ENCODE assay signal across 12 cellular contexts in genomic region chr3:124859025-124859424, GRCh38. TPM values are rescaled to one million over a fixed set of nuclear protein-coding genes. Genes with fewer than 3 reads are reported as not detected.
DNase-seq lines count a peak whose midpoint lies in the region; ATAC-seq, FAIRE-seq and TF ChIP-seq lines count a peak whose summit lies in the region.
"Had no signal": no experiment of that assay in that cellular context is flagged by ENCODE, and none has a peak within 500 bp of the region (broad histone marks: within the 10 kb centered on the region; RNA-seq: fewer than 3 reads in every experiment).

No MANE protein-coding gene starts in this region.

- H3K4me2 ChIP-seq in HCT116 (ENCODE audit: low read length): peak overlapping the region; percentile 9; the same call in 1 of the 2 replicates
- H3K4me2 ChIP-seq: KMS-11 had no signal

- TF ChIP-seq CTCF in HCT116 (IDR thresholded peaks at IDR 0.05 in 2 of 3, conservative IDR thresholded peaks at IDR 0.05 in 1 of 3; ENCODE audit: borderline replicate concordance in 1 of 3, insufficient read depth in 1 of 3, low read depth in 2 of 3, low read length in 2 of 3) (no peak), bronchial epithelial cell (IDR thresholded peaks at IDR 0.05; ENCODE audit: insufficient read depth, low read length, severe bottlenecking) (no peak), kidney epithelial cell (IDR thresholded peaks at IDR 0.05; ENCODE audit: insufficient read depth, low read length, poor library complexity, severe bottlenecking) (no peak), suprapubic skin (IDR thresholded peaks at IDR 0.05) (no peak)

- no peak for ATAC-seq in HCT116
- no peak for ATAC-seq in HG03135 (IDR thresholded peaks at IDR 0.05; ENCODE audit: unreplicated experiment)

- no peak overlapping the region for H3K4me3 ChIP-seq in HCT116 (replicated peaks in 1 of 2; ENCODE audit: low read depth in 1 of 2, low read length in 2 of 2)
- H3K4me3 ChIP-seq in bronchial epithelial cell (ENCODE audit: low read depth, low read length): no peak overlapping the region
- H3K4me3 ChIP-seq in kidney epithelial cell (ENCODE audit: low read depth, low read length): no peak overlapping the region
- H3K4me3 ChIP-seq in suprapubic skin: no peak overlapping the region

- in situ Hi-C loops in G401 (cut with HindIII; ENCODE audit: low sequenced_read_pairs): no loop called here

- H3K79me2 ChIP-seq in HCT116 (ENCODE audit: insufficient read depth, low read length): no peaks in the 10 kb centered on the region; the same call in 1 of the 2 replicates

- 0 out of 4 replicates have a peak, but pooled peaks cover 0 to 3% of the 10 kb centered on the region in 2 experiments for H3K36me3 ChIP-seq in HCT116 (ENCODE audit: control insufficient read depth in 1 of 2, insufficient read depth in 2 of 2, low read length in 2 of 2)
- H3K36me3 ChIP-seq in bronchial epithelial cell (ENCODE audit: control insufficient read depth, insufficient read depth, low read length): peaks cover 4% of the 10 kb centered on the region
- no peaks in the 10 kb centered on the region for H3K36me3 ChIP-seq in kidney epithelial cell (ENCODE audit: control insufficient read depth, insufficient read depth, low read length)
- H3K36me3 ChIP-seq in suprapubic skin: peaks cover 10% of the 10 kb centered on the region

- H3K9ac ChIP-seq in HCT116 (ENCODE audit: low read length): no peak overlapping the region
- H3K9ac ChIP-seq: KMS-11 had no signal

- H3K4me1 ChIP-seq in HCT116 (ENCODE audit: control insufficient read depth in 1 of 2, insufficient read depth in 2 of 2, low read length in 2 of 2): peaks cover 16 to 42% of the 10 kb centered on the region in 2 experiments
- H3K4me1 ChIP-seq in suprapubic skin: peaks cover 24% of the 10 kb centered on the region

- no peak for TF ChIP-seq RAD21 in HCT116 (IDR thresholded peaks at IDR 0.05; ENCODE audit: low read depth)

- TF ChIP-seq POLR2A in HCT116 (IDR thresholded peaks at IDR 0.05; ENCODE audit: borderline replicate concordance, extremely low read depth, insufficient read depth, insufficient read length) (no peak), suprapubic skin (IDR thresholded peaks at IDR 0.05) (no peak)

- no peaks in the 10 kb centered on the region for H4K20me1 ChIP-seq in HCT116 (ENCODE audit: insufficient read depth)

- H2AFZ ChIP-seq in HCT116 (ENCODE audit: low read depth, low read length, poor library complexity, severe bottlenecking): no peak overlapping the region

- RAD21 ChIA-PET in HCT116 (lab: Charles Lee; ENCODE audit: low non-redundant PET in 1 of 2, low total read pairs in 2 of 2, uncharacterized antibody in 2 of 2, unreplicated experiment in 2 of 2): no interaction called here

- CTCF ChIA-PET in HCT116 (lab: Charles Lee): no interaction called here

- H3K27ac ChIP-seq in HCT116 (ENCODE audit: low read depth, low read length) (no peak overlapping the region), suprapubic skin (peak overlapping the region; percentile 28)
- H3K27ac ChIP-seq: KMS-11 had no signal

- no peak for TF ChIP-seq EP300 in suprapubic skin (IDR thresholded peaks at IDR 0.05)

- H3K9me3 ChIP-seq in HCT116 (ENCODE audit: control insufficient read depth in 1 of 2, insufficient read depth in 1 of 2, low read depth in 1 of 2, low read length in 2 of 2) (no peaks in the 10 kb centered on the region), suprapubic skin (no peaks in the 10 kb centered on the region)

- no peak for FAIRE-seq in bronchial epithelial cell (lab: Jason Lieb, UNC)

- POLR2A ChIA-PET in HCT116 (lab: Charles Lee): no interaction called here

- intact Hi-C loops in HCT116 (cut with micrococcal nuclease): no loop called here

- BruUV-seq in HCT116 (replicated peaks; lab: Mats Ljungman, UMichigan): no TSS peak

- no peaks in the 10 kb centered on the region for H3K9me2 ChIP-seq in HCT116 (ENCODE audit: insufficient read depth)

- DNase-seq in HCT116 (ENCODE audit: low read depth, low spot score): no peak
- DNase-seq in bronchial epithelial cell (ENCODE audit: low read depth): peak; percentile 43
- DNase-seq in kidney epithelial cell (ENCODE audit: low read depth): peak; percentile 82
- no peak for DNase-seq in suprapubic skin (ENCODE audit: low spot score in 2 of 2)
- DNase-seq in NCI-H69 (lab: John Stamatoyannopoulos, UW): no peak
- no peak for DNase-seq in G401 (ENCODE audit: low spot score)
- no peak for DNase-seq in NCI-H1092 (lab: John Stamatoyannopoulos, UW)
- DNase-seq: activated T-cell treated with anti-CD3 and anti-CD28 coated beads, Interleukin-2, amount 50 U/mL, for 48 hours; effector CD4-positive, alpha-beta T cell; NCI-H774 had no signal

- H3K27me3 ChIP-seq in HCT116 (ENCODE audit: insufficient read depth, low read length): no peaks in the 10 kb centered on the region
- H3K27me3 ChIP-seq in bronchial epithelial cell (ENCODE audit: control insufficient read depth, insufficient read depth, low read length): no peaks in the 10 kb centered on the region
- no peaks in the 10 kb centered on the region for H3K27me3 ChIP-seq in kidney epithelial cell (ENCODE audit: control insufficient read depth, insufficient read depth, low read length)
- H3K27me3 ChIP-seq in suprapubic skin: no peaks in the 10 kb centered on the region

- 83% methylated on average over 7 of the region's 7 CpGs for WGBS in suprapubic skin

TF ChIP-seq in HCT116, 20 proteins besides CTCF, POLR2A, EP300 and RAD21 (continues in another document):
- no peak for TF ChIP-seq TCF7L2 (IDR thresholded peaks at IDR 0.05; ENCODE audit: borderline replicate concordance, extremely low read depth, insufficient read depth, insufficient read length)
- TF ChIP-seq, protein P1, sequence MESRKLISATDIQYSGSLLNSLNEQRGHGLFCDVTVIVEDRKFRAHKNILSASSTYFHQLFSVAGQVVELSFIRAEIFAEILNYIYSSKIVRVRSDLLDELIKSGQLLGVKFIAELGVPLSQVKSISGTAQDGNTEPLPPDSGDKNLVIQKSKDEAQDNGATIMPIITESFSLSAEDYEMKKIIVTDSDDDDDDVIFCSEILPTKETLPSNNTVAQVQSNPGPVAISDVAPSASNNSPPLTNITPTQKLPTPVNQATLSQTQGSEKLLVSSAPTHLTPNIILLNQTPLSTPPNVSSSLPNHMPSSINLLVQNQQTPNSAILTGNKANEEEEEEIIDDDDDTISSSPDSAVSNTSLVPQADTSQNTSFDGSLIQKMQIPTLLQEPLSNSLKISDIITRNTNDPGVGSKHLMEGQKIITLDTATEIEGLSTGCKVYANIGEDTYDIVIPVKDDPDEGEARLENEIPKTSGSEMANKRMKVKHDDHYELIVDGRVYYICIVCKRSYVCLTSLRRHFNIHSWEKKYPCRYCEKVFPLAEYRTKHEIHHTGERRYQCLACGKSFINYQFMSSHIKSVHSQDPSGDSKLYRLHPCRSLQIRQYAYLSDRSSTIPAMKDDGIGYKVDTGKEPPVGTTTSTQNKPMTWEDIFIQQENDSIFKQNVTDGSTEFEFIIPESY (IDR thresholded peaks at IDR 0.05; ENCODE audit: extremely low read depth, insufficient replicate concordance, low read length): no peak
- no peak for TF ChIP-seq SP1 (IDR thresholded peaks at IDR 0.05; ENCODE audit: low read depth)
- TF ChIP-seq CEBPB (IDR thresholded peaks at IDR 0.05; ENCODE audit: low read depth): no peak
- TF ChIP-seq CBX3 (IDR thresholded peaks at IDR 0.05; ENCODE audit: low read depth): no peak
- no peak for TF ChIP-seq REST (IDR thresholded peaks at IDR 0.05; ENCODE audit: low read depth)
- no peak for TF ChIP-seq EGR1 (IDR thresholded peaks at IDR 0.05; ENCODE audit: low read depth)
- no peak for TF ChIP-seq POLR2AphosphoS5 (IDR thresholded peaks at IDR 0.05; ENCODE audit: low read depth, low read length)
- TF ChIP-seq ZFX (IDR thresholded peaks at IDR 0.05): no peak
- TF ChIP-seq, protein P2, sequence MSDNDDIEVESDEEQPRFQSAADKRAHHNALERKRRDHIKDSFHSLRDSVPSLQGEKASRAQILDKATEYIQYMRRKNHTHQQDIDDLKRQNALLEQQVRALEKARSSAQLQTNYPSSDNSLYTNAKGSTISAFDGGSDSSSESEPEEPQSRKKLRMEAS (IDR thresholded peaks at IDR 0.05): no peak
- no peak for TF ChIP-seq EZH2phosphoT487 (IDR thresholded peaks at IDR 0.05; ENCODE audit: borderline replicate concordance)
- no peak for TF ChIP-seq ZNF274 (IDR thresholded peaks at IDR 0.05; ENCODE audit: low read depth, low read length)
- no peak for TF ChIP-seq JUND (IDR thresholded peaks at IDR 0.05)
- no peak for TF ChIP-seq SIN3A (IDR thresholded peaks at IDR 0.05; ENCODE audit: low read depth)
- TF ChIP-seq SRF (IDR thresholded peaks at IDR 0.05; ENCODE audit: low read depth): no peak

RNA-seq across cellular contexts. Expression of gene ITGB5, which starts 28.1 kb away (rescaled TPM):
- 77.8 TPM for total RNA-seq in HCT116 (2021; ENCODE audit: unreplicated experiment)
- polyA plus RNA-seq in HCT116 (2012): 96.5 and 115 TPM in 2 replicates
- total RNA-seq in bronchial epithelial cell: 141 and 150 TPM in 2 replicates
- total RNA-seq in kidney epithelial cell: 75.2 and 86.0 TPM in 2 replicates
- 100 to 1,000 TPM; 159 to 397 (median 245) TPM for total RNA-seq in suprapubic skin
- 47.2 and 80.4 TPM in 2 replicates for total RNA-seq in G401 (2014; rRNA removed; shearing (Covaris generic))

Comparison
In these comparisons a context has a peak if more than half of its experiments do, and no peak if none do; other contexts are left out.
1. DNase-seq: peak in bronchial epithelial cell (single experiment) and kidney epithelial cell (single experiment); none in HCT116 (single experiment), suprapubic skin (0 of 2), NCI-H69 (single experiment), G401 (single experiment) and NCI-H1092 (single experiment).